8 cellular contexts compared by ENCODE assay signal in the genomic region with DNA sequence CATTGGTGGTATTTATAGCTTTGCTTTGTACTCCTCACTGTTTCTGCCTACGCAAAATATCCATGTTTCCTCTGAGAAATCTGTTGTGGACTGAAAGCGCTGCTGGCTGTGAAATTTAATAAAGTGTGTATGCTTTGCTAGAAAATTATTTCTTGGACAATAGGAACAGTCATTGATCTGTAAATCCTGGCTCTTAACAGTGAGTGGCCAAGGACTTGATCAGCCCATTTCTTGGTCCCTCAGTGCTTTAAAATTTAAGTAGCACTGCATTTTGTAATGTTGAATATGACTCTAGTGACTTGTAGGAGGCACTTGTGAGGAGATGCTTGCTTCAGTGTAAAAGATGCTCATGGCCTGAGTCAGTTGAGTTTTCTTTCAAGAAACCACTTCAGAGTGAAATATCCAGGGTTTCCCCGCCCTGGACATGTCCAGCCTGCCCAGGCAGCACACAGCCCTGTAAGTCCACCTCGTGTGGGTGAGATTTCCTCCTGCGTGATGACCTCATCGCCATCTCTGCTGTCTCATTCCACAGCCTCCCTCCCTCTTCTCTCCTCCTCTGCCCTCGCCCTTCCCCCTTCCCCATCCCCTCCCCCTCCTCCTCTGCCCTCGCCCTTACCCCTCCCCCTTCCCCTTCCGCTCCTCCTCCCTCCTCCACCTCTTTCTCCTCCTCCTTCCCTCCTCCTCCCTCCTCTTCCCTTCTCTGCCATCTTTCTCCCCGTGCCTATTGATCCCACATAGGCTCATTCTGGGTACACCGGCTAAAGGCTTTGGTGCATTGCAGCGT. TPM values are rescaled to one million over a fixed set of nuclear protein-coding genes. Genes with fewer than 3 reads are reported as not detected.
A peak's percentile ranks its signal among the peaks of the same experiment; 100 is the strongest.
DNase-seq lines count a peak whose midpoint lies in the region; ATAC-seq and TF ChIP-seq lines count a peak whose summit lies in the region.

No MANE protein-coding gene starts in this region.

- peak overlapping the region; percentile 15 for H3K18ac ChIP-seq in mesendoderm (ENCODE audit: low read length)

- TF ChIP-seq CTCF in coronary artery (IDR thresholded peaks at IDR 0.05): no peak

- no peak overlapping the region for H3K4ac ChIP-seq in mesendoderm (ENCODE audit: low read depth, low read length)

- peaks cover 19% of the 10 kb centered on the region for H3K4me1 ChIP-seq in mesendoderm (ENCODE audit: control insufficient read depth, low read depth, low read length)

- H4K5ac ChIP-seq in mesendoderm (ENCODE audit: low read length): no peak overlapping the region

- peak; percentile 94 for DNase-seq in AG20443 (ENCODE audit: low spot score)
- DNase-seq in M059J (ENCODE audit: low read depth): peak; percentile 93
- DNase-seq in coronary artery (ENCODE audit: low spot score): no peak
- DNase-seq in mesendoderm: peak; percentile 89
- DNase-seq in NOMO-1 treated with DMSO at 0.1 percent for 48 hours (lab: John Stamatoyannopoulos, UW; ENCODE audit: unreplicated experiment): no peak
- DNase-seq in HT-29 (ENCODE audit: low spot score): no peak
- DNase-seq in NCI-H2081 treated with DMSO at 0.1 percent for 48 hours (lab: John Stamatoyannopoulos, UW): no peak

- no CpG with 5 or more reads among the region's 12 CpGs for WGBS in mesendoderm (ENCODE audit: extremely low coverage, insufficient coverage, low lambda C conversion rate)

- H3K4me2 ChIP-seq in mesendoderm (ENCODE audit: low read length): no peak overlapping the region

- H3K27ac ChIP-seq in coronary artery (peak overlapping the region; percentile 38 to 76), mesendoderm (ENCODE audit: low read depth, low read length) (no peak overlapping the region)

- H3K9ac ChIP-seq in mesendoderm (ENCODE audit: low read length): no peak overlapping the region

- H3K36me3 ChIP-seq in mesendoderm (ENCODE audit: control insufficient read depth, insufficient read depth, low read length): no peaks in the 10 kb centered on the region

- H3K27me3 ChIP-seq in mesendoderm (ENCODE audit: insufficient read depth, low read length, poor library complexity): no peaks in the 10 kb centered on the region

- no peak overlapping the region for H2AK5ac ChIP-seq in mesendoderm (ENCODE audit: low read length)

- H2BK5ac ChIP-seq in mesendoderm (ENCODE audit: low read length): no peak overlapping the region

- H4K8ac ChIP-seq in mesendoderm (ENCODE audit: low read depth, low read length): no peak overlapping the region

- ATAC-seq in HG02610 (IDR thresholded peaks at IDR 0.05; ENCODE audit: unreplicated experiment): no peak

- no peaks in the 10 kb centered on the region for H3K79me1 ChIP-seq in mesendoderm (ENCODE audit: low read length)

- H3K23ac ChIP-seq in mesendoderm (ENCODE audit: low read length): no peak overlapping the region

- H3K4me3 ChIP-seq in coronary artery (peak overlapping the region; percentile 12), mesendoderm (ENCODE audit: low read length) (no peak overlapping the region)

- H3K79me2 ChIP-seq in mesendoderm (ENCODE audit: control insufficient read depth, insufficient read depth, low read length): no peaks in the 10 kb centered on the region

- peak overlapping the region; percentile 35 for H3K56ac ChIP-seq in mesendoderm (ENCODE audit: low read length)

- H2BK120ac ChIP-seq in mesendoderm (ENCODE audit: low read depth, low read length): no peak overlapping the region

- no peak overlapping the region for H2BK15ac ChIP-seq in mesendoderm (replicated peaks; ENCODE audit: low read depth)

RNA-seq across cellular contexts. Expression of a gene that starts 34.1 kb away (rescaled TPM):
- total RNA-seq in M059J (2014; rRNA removed; shearing (Covaris generic)): 30.0 and 49.5 TPM in 2 replicates
- polyA plus RNA-seq in mesendoderm (2013, experiment 1 of 2): 29.4 TPM
- 28.7 TPM for polyA plus RNA-seq in mesendoderm (2013, experiment 2 of 2)
- 6.9 and 7.0 TPM in 2 replicates for total RNA-seq in HT-29 (2014; rRNA removed; shearing (Covaris generic))

Comparison
In these comparisons a context has a peak if more than half of its experiments do, and no peak if none do; other contexts are left out.
1. DNase-seq: peak in AG20443 (single experiment), M059J (single experiment) and mesendoderm (single experiment); none in coronary artery (single experiment), NOMO-1 treated with DMSO at 0.1 percent for 48 hours (single experiment), HT-29 (single experiment) and NCI-H2081 treated with DMSO at 0.1 percent for 48 hours (single experiment).